In genomic region chr7:26440993-26441636, GRCh38 we compare ENCODE assay signal across 2 cellular contexts.
TF ChIP-seq lines count a peak whose summit lies in the region.

No MANE protein-coding gene starts in this region.

TF ChIP-seq in HCT116, 20 proteins besides CTCF, POLR2A, EP300 and RAD21:
- TF ChIP-seq EZH2phosphoT487 (IDR thresholded peaks at IDR 0.05; ENCODE audit: borderline replicate concordance) (no peak), TCF7L2 (IDR thresholded peaks at IDR 0.05; ENCODE audit: borderline replicate concordance, extremely low read depth, insufficient read depth, insufficient read length) (peak; percentile 9), YY1 (IDR thresholded peaks at IDR 0.05; ENCODE audit: extremely low read depth, insufficient replicate concordance, low read depth, low read length) (no peak)

TF ChIP-seq in H1, 55 proteins besides CTCF, POLR2A, EP300 and RAD21:
- TF ChIP-seq JUND (IDR thresholded peaks at IDR 0.05; ENCODE audit: low read length) (no peak), TCF12 (IDR thresholded peaks at IDR 0.05; ENCODE audit: low read depth, low read length) (no peak), POU5F1 (IDR thresholded peaks at IDR 0.05; ENCODE audit: low read depth, low read length) (no peak), ATF3 (IDR thresholded peaks at IDR 0.05; ENCODE audit: insufficient read depth, low read depth, low read length) (no peak), CREB1 (IDR thresholded peaks at IDR 0.05) (no peak), GABPA (IDR thresholded peaks at IDR 0.05; ENCODE audit: borderline replicate concordance, insufficient read depth, low read length) (no peak), BCL11A (IDR thresholded peaks at IDR 0.05; ENCODE audit: low read depth in 2 of 2, low read length in 2 of 2) (no peak), YY1 (IDR thresholded peaks at IDR 0.05; ENCODE audit: low read depth, low read length) (no peak), FOSL1 (IDR thresholded peaks at IDR 0.05; ENCODE audit: insufficient read depth, low read depth, low read length) (no peak), RNF2 (IDR thresholded peaks at IDR 0.05; ENCODE audit: borderline replicate concordance, low read depth, low read length, missing control alignments, poor library complexity, severe bottlenecking) (no peak), NRF1 (IDR thresholded peaks at IDR 0.05; ENCODE audit: low read depth, low read length) (no peak), EZH2 (IDR thresholded peaks at IDR 0.05; ENCODE audit: low read depth, low read length, severe bottlenecking) (no peak), RFX5 (IDR thresholded peaks at IDR 0.05; ENCODE audit: borderline replicate concordance, low read depth, low read length) (no peak), SIN3A (conservative IDR thresholded peaks at IDR 0.05 in 1 of 2, IDR thresholded peaks at IDR 0.05 in 1 of 2; ENCODE audit: low read depth in 1 of 2, low read length in 2 of 2) (no peak), CHD1 (IDR thresholded peaks at IDR 0.05; ENCODE audit: low read depth, low read length) (no peak), KDM4A (IDR thresholded peaks at IDR 0.05; ENCODE audit: low read depth, low read length, severe bottlenecking) (no peak)
